In the genomic region with DNA sequence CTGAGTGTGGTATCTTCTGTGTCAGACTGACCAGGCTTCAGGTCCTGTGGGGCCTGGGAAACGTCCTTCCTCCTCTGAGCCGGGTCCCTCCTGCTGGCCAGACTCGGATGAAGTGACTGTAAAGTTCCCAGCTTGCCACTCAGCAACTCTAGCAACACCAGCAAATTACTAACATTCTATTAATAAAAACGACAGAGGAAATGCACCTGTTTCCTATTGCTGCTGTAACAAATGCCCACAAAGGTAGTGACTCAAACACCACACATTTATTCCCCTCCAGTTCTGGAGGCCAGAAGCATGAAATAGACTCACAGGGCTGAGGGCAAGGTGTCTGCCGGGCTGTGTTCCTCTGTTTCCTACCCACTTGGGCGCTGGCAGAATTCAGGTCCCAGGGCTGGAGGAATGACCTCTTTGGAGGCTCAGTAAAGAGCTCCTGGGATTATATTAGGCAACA, we compare ENCODE assay signal across 1 cellular context.
TF ChIP-seq lines count a peak whose summit lies in the region.

No MANE protein-coding gene starts in this region.

TF ChIP-seq in GM12878, 131 proteins besides CTCF, POLR2A, EP300 and RAD21 (continued from another document and continues in another):
- no peak for TF ChIP-seq CEBPZ (IDR thresholded peaks at IDR 0.05; ENCODE audit: low read depth, low read length)
- TF ChIP-seq IKZF1 (conservative IDR thresholded peaks at IDR 0.05): 0 out of 2 replicates have a peak, but pooled peaks have one; percentile 24
- no peak for TF ChIP-seq NR2F1 (conservative IDR thresholded peaks at IDR 0.05)
- peak; percentile 35 to 37; a peak in 1 of 4 replicates for TF ChIP-seq BHLHE40 (IDR thresholded peaks at IDR 0.05; ENCODE audit: borderline replicate concordance in 1 of 2, low read depth in 2 of 2, low read length in 1 of 2)
- no peak for TF ChIP-seq TCF7 (IDR thresholded peaks at IDR 0.05; ENCODE audit: borderline replicate concordance)
- no peak for TF ChIP-seq ZNF622 (IDR thresholded peaks at IDR 0.05)
- no peak for TF ChIP-seq NBN (IDR thresholded peaks at IDR 0.05)
- no peak for TF ChIP-seq CHD2 (IDR thresholded peaks at IDR 0.05; ENCODE audit: borderline replicate concordance, low read depth, low read length)
- TF ChIP-seq TBL1XR1 (IDR thresholded peaks at IDR 0.05; ENCODE audit: low read depth, low read length): no peak
- TF ChIP-seq, protein P1, sequence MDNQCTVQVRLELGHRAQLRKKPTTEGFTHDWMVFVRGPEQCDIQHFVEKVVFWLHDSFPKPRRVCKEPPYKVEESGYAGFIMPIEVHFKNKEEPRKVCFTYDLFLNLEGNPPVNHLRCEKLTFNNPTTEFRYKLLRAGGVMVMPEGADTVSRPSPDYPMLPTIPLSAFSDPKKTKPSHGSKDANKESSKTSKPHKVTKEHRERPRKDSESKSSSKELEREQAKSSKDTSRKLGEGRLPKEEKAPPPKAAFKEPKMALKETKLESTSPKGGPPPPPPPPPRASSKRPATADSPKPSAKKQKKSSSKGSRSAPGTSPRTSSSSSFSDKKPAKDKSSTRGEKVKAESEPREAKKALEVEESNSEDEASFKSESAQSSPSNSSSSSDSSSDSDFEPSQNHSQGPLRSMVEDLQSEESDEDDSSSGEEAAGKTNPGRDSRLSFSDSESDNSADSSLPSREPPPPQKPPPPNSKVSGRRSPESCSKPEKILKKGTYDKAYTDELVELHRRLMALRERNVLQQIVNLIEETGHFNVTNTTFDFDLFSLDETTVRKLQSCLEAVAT (IDR thresholded peaks at IDR 0.05): no peak
- no peak for TF ChIP-seq CHD1 (IDR thresholded peaks at IDR 0.05; ENCODE audit: low read depth, low read length)
- no peak for TF ChIP-seq KAT2A (conservative IDR thresholded peaks at IDR 0.05; ENCODE audit: control insufficient read depth, low read depth, low read length)
- TF ChIP-seq, protein P2, sequence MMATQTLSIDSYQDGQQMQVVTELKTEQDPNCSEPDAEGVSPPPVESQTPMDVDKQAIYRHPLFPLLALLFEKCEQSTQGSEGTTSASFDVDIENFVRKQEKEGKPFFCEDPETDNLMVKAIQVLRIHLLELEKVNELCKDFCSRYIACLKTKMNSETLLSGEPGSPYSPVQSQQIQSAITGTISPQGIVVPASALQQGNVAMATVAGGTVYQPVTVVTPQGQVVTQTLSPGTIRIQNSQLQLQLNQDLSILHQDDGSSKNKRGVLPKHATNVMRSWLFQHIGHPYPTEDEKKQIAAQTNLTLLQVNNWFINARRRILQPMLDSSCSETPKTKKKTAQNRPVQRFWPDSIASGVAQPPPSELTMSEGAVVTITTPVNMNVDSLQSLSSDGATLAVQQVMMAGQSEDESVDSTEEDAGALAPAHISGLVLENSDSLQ (IDR thresholded peaks at IDR 0.05): peak; percentile 41; the same call in 1 of the 2 replicates
- no peak for TF ChIP-seq PBX3 (IDR thresholded peaks at IDR 0.05; ENCODE audit: insufficient replicate concordance, low read depth, low read length)
- no peak for TF ChIP-seq NFXL1 (IDR thresholded peaks at IDR 0.05; ENCODE audit: borderline replicate concordance)
- no peak for TF ChIP-seq NR2C2 (IDR thresholded peaks at IDR 0.05; ENCODE audit: borderline replicate concordance, control insufficient read depth, insufficient read length, low read depth)
- TF ChIP-seq ZNF217 (IDR thresholded peaks at IDR 0.05): no peak
- TF ChIP-seq TAF1 (IDR thresholded peaks at IDR 0.05; ENCODE audit: borderline replicate concordance, low read depth, low read length): no peak
- TF ChIP-seq SUZ12 (IDR thresholded peaks at IDR 0.05; ENCODE audit: unreplicated experiment): no peak
- no peak for TF ChIP-seq RELA (IDR thresholded peaks at IDR 0.05; ENCODE audit: borderline replicate concordance, partially characterized antibody)
- TF ChIP-seq USF1 (IDR thresholded peaks at IDR 0.05; ENCODE audit: borderline replicate concordance, extremely low read length, insufficient read depth, low read depth, low read length): no peak
- no peak for TF ChIP-seq IRF4 (IDR thresholded peaks at IDR 0.05; ENCODE audit: low read depth, low read length)
- TF ChIP-seq ZZZ3 (IDR thresholded peaks at IDR 0.05; ENCODE audit: control insufficient read depth, insufficient read length, low read depth): no peak
- no peak for TF ChIP-seq ZNF384 (IDR thresholded peaks at IDR 0.05; ENCODE audit: borderline replicate concordance, low read depth, low read length)
- TF ChIP-seq TCF3 (IDR thresholded peaks at IDR 0.05; ENCODE audit: borderline replicate concordance, insufficient read depth, low read depth, low read length): peak; percentile 40; the same call in 1 of the 2 replicates
- 0 out of 2 replicates have a peak, but pooled peaks have one; percentile 45 for TF ChIP-seq PML (IDR thresholded peaks at IDR 0.05; ENCODE audit: low read length)
- peak; percentile 77 for TF ChIP-seq NFIC (IDR thresholded peaks at IDR 0.05; ENCODE audit: low read depth, low read length)
- peak; percentile 85 for TF ChIP-seq RUNX3 (IDR thresholded peaks at IDR 0.05; ENCODE audit: low read length)
- no peak for TF ChIP-seq SIN3A (IDR thresholded peaks at IDR 0.05; ENCODE audit: low read depth, low read length)
- TF ChIP-seq, protein P3, sequence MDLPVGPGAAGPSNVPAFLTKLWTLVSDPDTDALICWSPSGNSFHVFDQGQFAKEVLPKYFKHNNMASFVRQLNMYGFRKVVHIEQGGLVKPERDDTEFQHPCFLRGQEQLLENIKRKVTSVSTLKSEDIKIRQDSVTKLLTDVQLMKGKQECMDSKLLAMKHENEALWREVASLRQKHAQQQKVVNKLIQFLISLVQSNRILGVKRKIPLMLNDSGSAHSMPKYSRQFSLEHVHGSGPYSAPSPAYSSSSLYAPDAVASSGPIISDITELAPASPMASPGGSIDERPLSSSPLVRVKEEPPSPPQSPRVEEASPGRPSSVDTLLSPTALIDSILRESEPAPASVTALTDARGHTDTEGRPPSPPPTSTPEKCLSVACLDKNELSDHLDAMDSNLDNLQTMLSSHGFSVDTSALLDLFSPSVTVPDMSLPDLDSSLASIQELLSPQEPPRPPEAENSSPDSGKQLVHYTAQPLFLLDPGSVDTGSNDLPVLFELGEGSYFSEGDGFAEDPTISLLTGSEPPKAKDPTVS (IDR thresholded peaks at IDR 0.05; ENCODE audit: low read depth, low read length): no peak
- TF ChIP-seq ETV6 (conservative IDR thresholded peaks at IDR 0.05 in 1 of 2, IDR thresholded peaks at IDR 0.05 in 1 of 2; ENCODE audit: borderline replicate concordance in 1 of 2, low read depth in 1 of 2): peak in 1 of 2 experiments; percentile 93; a peak in 2 of 4 replicates
- TF ChIP-seq EED (IDR thresholded peaks at IDR 0.05; ENCODE audit: low read depth): peak; percentile 93
- TF ChIP-seq, protein P4, sequence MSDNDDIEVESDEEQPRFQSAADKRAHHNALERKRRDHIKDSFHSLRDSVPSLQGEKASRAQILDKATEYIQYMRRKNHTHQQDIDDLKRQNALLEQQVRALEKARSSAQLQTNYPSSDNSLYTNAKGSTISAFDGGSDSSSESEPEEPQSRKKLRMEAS (IDR thresholded peaks at IDR 0.05; ENCODE audit: low read depth, low read length): no peak
- peak; percentile 44 to 65; a peak in 3 of 4 replicates for TF ChIP-seq IKZF2 (IDR thresholded peaks at IDR 0.05)
- TF ChIP-seq HDAC2 (IDR thresholded peaks at IDR 0.05): no peak
- no peak for TF ChIP-seq STAT1 (conservative IDR thresholded peaks at IDR 0.05)
- no peak for TF ChIP-seq ASH2L (IDR thresholded peaks at IDR 0.05; ENCODE audit: borderline replicate concordance, low read depth)
- no peak for TF ChIP-seq PAX8 (IDR thresholded peaks at IDR 0.05)
- TF ChIP-seq TCF12 (IDR thresholded peaks at IDR 0.05; ENCODE audit: low read depth, low read length): peak; percentile 58; the same call in 1 of the 2 replicates
- TF ChIP-seq, protein P5, sequence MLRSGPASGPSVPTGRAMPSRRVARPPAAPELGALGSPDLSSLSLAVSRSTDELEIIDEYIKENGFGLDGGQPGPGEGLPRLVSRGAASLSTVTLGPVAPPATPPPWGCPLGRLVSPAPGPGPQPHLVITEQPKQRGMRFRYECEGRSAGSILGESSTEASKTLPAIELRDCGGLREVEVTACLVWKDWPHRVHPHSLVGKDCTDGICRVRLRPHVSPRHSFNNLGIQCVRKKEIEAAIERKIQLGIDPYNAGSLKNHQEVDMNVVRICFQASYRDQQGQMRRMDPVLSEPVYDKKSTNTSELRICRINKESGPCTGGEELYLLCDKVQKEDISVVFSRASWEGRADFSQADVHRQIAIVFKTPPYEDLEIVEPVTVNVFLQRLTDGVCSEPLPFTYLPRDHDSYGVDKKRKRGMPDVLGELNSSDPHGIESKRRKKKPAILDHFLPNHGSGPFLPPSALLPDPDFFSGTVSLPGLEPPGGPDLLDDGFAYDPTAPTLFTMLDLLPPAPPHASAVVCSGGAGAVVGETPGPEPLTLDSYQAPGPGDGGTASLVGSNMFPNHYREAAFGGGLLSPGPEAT (IDR thresholded peaks at IDR 0.05; ENCODE audit: low read depth): no peak
- 0 out of 2 replicates have a peak, but pooled peaks have one; percentile 42 for TF ChIP-seq ATF7 (IDR thresholded peaks at IDR 0.05; ENCODE audit: low read depth)
- no peak; the same call in 1 of the 2 replicates for TF ChIP-seq ZBED1 (IDR thresholded peaks at IDR 0.05; ENCODE audit: borderline replicate concordance)
- TF ChIP-seq, protein P6, sequence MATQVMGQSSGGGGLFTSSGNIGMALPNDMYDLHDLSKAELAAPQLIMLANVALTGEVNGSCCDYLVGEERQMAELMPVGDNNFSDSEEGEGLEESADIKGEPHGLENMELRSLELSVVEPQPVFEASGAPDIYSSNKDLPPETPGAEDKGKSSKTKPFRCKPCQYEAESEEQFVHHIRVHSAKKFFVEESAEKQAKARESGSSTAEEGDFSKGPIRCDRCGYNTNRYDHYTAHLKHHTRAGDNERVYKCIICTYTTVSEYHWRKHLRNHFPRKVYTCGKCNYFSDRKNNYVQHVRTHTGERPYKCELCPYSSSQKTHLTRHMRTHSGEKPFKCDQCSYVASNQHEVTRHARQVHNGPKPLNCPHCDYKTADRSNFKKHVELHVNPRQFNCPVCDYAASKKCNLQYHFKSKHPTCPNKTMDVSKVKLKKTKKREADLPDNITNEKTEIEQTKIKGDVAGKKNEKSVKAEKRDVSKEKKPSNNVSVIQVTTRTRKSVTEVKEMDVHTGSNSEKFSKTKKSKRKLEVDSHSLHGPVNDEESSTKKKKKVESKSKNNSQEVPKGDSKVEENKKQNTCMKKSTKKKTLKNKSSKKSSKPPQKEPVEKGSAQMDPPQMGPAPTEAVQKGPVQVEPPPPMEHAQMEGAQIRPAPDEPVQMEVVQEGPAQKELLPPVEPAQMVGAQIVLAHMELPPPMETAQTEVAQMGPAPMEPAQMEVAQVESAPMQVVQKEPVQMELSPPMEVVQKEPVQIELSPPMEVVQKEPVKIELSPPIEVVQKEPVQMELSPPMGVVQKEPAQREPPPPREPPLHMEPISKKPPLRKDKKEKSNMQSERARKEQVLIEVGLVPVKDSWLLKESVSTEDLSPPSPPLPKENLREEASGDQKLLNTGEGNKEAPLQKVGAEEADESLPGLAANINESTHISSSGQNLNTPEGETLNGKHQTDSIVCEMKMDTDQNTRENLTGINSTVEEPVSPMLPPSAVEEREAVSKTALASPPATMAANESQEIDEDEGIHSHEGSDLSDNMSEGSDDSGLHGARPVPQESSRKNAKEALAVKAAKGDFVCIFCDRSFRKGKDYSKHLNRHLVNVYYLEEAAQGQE (IDR thresholded peaks at IDR 0.05; ENCODE audit: low read depth, low read length): no peak
- TF ChIP-seq HCFC1 (IDR thresholded peaks at IDR 0.05; ENCODE audit: low read length): no peak
- TF ChIP-seq NFYA (IDR thresholded peaks at IDR 0.05; ENCODE audit: borderline replicate concordance, low read depth, low read length): no peak
- peak; percentile 59 for TF ChIP-seq CREM (IDR thresholded peaks at IDR 0.05; ENCODE audit: low read depth)
- TF ChIP-seq MYB (IDR thresholded peaks at IDR 0.05; ENCODE audit: borderline replicate concordance, low read depth, low read length): no peak
- TF ChIP-seq FOXM1 (IDR thresholded peaks at IDR 0.05; ENCODE audit: low read depth, low read length): peak; percentile 80
